Comparison of ENCODE assay signal across 1 cellular context in genomic region chr1:61742620-61743431, GRCh38.
TF ChIP-seq lines count a peak whose summit lies in the region.

No MANE protein-coding gene starts in this region.

TF ChIP-seq in HepG2, 621 proteins besides CTCF, POLR2A, EP300 and RAD21 (continued from another document and continues in another):
- TF ChIP-seq ZNF281 (CRISPR knock-in tag; IDR thresholded peaks at IDR 0.05; ENCODE audit: borderline replicate concordance) = peak; percentile 4; the same call in 1 of the 2 replicates
- peak; percentile 6; the same call in 1 of the 2 replicates for TF ChIP-seq ELF3 (CRISPR knock-in tag; IDR thresholded peaks at IDR 0.05)
- TF ChIP-seq MXI1 (IDR thresholded peaks at IDR 0.05; ENCODE audit: borderline replicate concordance, low read depth, low read length) = no peak; the same call in 2 of the 3 replicates
- TF ChIP-seq ZNF563 (CRISPR knock-in tag; IDR thresholded peaks at IDR 0.05) = peak; percentile 21; the same call in 1 of the 2 replicates
- TF ChIP-seq PRDM4 (CRISPR knock-in tag; IDR thresholded peaks at IDR 0.05; ENCODE audit: borderline replicate concordance) = no peak
- TF ChIP-seq NR2F6 (IDR thresholded peaks at IDR 0.05) = no peak
- TF ChIP-seq NR2F6 (CRISPR knock-in tag; IDR thresholded peaks at IDR 0.05) = no peak
- TF ChIP-seq THYN1 (CRISPR knock-in tag; IDR thresholded peaks at IDR 0.05; ENCODE audit: borderline replicate concordance, low read depth) = no peak
- TF ChIP-seq, protein P1, sequence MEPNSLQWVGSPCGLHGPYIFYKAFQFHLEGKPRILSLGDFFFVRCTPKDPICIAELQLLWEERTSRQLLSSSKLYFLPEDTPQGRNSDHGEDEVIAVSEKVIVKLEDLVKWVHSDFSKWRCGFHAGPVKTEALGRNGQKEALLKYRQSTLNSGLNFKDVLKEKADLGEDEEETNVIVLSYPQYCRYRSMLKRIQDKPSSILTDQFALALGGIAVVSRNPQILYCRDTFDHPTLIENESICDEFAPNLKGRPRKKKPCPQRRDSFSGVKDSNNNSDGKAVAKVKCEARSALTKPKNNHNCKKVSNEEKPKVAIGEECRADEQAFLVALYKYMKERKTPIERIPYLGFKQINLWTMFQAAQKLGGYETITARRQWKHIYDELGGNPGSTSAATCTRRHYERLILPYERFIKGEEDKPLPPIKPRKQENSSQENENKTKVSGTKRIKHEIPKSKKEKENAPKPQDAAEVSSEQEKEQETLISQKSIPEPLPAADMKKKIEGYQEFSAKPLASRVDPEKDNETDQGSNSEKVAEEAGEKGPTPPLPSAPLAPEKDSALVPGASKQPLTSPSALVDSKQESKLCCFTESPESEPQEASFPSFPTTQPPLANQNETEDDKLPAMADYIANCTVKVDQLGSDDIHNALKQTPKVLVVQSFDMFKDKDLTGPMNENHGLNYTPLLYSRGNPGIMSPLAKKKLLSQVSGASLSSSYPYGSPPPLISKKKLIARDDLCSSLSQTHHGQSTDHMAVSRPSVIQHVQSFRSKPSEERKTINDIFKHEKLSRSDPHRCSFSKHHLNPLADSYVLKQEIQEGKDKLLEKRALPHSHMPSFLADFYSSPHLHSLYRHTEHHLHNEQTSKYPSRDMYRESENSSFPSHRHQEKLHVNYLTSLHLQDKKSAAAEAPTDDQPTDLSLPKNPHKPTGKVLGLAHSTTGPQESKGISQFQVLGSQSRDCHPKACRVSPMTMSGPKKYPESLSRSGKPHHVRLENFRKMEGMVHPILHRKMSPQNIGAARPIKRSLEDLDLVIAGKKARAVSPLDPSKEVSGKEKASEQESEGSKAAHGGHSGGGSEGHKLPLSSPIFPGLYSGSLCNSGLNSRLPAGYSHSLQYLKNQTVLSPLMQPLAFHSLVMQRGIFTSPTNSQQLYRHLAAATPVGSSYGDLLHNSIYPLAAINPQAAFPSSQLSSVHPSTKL (CRISPR knock-in tag; IDR thresholded peaks at IDR 0.05) = 0 out of 2 replicates have a peak, but pooled peaks have one; percentile 6
- TF ChIP-seq BRD4 (CRISPR knock-in tag; IDR thresholded peaks at IDR 0.05) = no peak
- TF ChIP-seq CEBPB (IDR thresholded peaks at IDR 0.05; ENCODE audit: borderline replicate concordance, low read depth, low read length) = no peak
- TF ChIP-seq, protein P2, sequence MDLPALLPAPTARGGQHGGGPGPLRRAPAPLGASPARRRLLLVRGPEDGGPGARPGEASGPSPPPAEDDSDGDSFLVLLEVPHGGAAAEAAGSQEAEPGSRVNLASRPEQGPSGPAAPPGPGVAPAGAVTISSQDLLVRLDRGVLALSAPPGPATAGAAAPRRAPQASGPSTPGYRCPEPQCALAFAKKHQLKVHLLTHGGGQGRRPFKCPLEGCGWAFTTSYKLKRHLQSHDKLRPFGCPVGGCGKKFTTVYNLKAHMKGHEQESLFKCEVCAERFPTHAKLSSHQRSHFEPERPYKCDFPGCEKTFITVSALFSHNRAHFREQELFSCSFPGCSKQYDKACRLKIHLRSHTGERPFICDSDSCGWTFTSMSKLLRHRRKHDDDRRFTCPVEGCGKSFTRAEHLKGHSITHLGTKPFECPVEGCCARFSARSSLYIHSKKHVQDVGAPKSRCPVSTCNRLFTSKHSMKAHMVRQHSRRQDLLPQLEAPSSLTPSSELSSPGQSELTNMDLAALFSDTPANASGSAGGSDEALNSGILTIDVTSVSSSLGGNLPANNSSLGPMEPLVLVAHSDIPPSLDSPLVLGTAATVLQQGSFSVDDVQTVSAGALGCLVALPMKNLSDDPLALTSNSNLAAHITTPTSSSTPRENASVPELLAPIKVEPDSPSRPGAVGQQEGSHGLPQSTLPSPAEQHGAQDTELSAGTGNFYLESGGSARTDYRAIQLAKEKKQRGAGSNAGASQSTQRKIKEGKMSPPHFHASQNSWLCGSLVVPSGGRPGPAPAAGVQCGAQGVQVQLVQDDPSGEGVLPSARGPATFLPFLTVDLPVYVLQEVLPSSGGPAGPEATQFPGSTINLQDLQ (CRISPR knock-in tag; IDR thresholded peaks at IDR 0.05) = 0 out of 2 replicates have a peak, but pooled peaks have one; percentile 7
- no peak for TF ChIP-seq ZNF615 (CRISPR knock-in tag; IDR thresholded peaks at IDR 0.05; ENCODE audit: borderline replicate concordance)
- TF ChIP-seq ZNF703 (CRISPR knock-in tag; IDR thresholded peaks at IDR 0.05; ENCODE audit: borderline replicate concordance) = no peak
- no peak for TF ChIP-seq ZNF20 (CRISPR knock-in tag; IDR thresholded peaks at IDR 0.05)
- TF ChIP-seq BORCS8-MEF2B (CRISPR knock-in tag; IDR thresholded peaks at IDR 0.05) = no peak
- TF ChIP-seq ZNF776 (CRISPR knock-in tag; IDR thresholded peaks at IDR 0.05) = 0 out of 2 replicates have a peak, but pooled peaks have one; percentile 30
- TF ChIP-seq MAFG (CRISPR knock-in tag; IDR thresholded peaks at IDR 0.05) = no peak
- TF ChIP-seq, protein P3, sequence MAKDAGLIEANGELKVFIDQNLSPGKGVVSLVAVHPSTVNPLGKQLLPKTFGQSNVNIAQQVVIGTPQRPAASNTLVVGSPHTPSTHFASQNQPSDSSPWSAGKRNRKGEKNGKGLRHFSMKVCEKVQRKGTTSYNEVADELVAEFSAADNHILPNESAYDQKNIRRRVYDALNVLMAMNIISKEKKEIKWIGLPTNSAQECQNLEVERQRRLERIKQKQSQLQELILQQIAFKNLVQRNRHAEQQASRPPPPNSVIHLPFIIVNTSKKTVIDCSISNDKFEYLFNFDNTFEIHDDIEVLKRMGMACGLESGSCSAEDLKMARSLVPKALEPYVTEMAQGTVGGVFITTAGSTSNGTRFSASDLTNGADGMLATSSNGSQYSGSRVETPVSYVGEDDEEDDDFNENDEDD (CRISPR knock-in tag; IDR thresholded peaks at IDR 0.05; ENCODE audit: borderline replicate concordance) = no peak
- TF ChIP-seq MEF2D (CRISPR knock-in tag; IDR thresholded peaks at IDR 0.05) = no peak
- TF ChIP-seq HOXA7 (CRISPR knock-in tag; IDR thresholded peaks at IDR 0.05) = no peak
- TF ChIP-seq MTERF4 (CRISPR knock-in tag; IDR thresholded peaks at IDR 0.05) = peak; percentile 71; the same call in 1 of the 2 replicates
- TF ChIP-seq AKNA (CRISPR knock-in tag; IDR thresholded peaks at IDR 0.05; ENCODE audit: borderline replicate concordance) = no peak
- no peak for TF ChIP-seq HMG20B (CRISPR knock-in tag; conservative IDR thresholded peaks at IDR 0.05)
- TF ChIP-seq, protein P4, sequence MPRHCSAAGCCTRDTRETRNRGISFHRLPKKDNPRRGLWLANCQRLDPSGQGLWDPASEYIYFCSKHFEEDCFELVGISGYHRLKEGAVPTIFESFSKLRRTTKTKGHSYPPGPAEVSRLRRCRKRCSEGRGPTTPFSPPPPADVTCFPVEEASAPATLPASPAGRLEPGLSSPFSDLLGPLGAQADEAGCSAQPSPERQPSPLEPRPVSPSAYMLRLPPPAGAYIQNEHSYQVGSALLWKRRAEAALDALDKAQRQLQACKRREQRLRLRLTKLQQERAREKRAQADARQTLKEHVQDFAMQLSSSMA (CRISPR knock-in tag; IDR thresholded peaks at IDR 0.05) = 0 out of 2 replicates have a peak, but pooled peaks have one; percentile 8
- TF ChIP-seq AGO2 (optimal IDR thresholded peaks at IDR 0.05; ENCODE audit: low read depth, low read length) = peak; percentile 30
- no peak for TF ChIP-seq U2AF1 (optimal IDR thresholded peaks at IDR 0.05; ENCODE audit: low read depth, low read length)
- TF ChIP-seq POGZ (CRISPR knock-in tag; IDR thresholded peaks at IDR 0.05) = no peak
- TF ChIP-seq SMAD9 (CRISPR knock-in tag; IDR thresholded peaks at IDR 0.05) = no peak
- TF ChIP-seq, protein P5, sequence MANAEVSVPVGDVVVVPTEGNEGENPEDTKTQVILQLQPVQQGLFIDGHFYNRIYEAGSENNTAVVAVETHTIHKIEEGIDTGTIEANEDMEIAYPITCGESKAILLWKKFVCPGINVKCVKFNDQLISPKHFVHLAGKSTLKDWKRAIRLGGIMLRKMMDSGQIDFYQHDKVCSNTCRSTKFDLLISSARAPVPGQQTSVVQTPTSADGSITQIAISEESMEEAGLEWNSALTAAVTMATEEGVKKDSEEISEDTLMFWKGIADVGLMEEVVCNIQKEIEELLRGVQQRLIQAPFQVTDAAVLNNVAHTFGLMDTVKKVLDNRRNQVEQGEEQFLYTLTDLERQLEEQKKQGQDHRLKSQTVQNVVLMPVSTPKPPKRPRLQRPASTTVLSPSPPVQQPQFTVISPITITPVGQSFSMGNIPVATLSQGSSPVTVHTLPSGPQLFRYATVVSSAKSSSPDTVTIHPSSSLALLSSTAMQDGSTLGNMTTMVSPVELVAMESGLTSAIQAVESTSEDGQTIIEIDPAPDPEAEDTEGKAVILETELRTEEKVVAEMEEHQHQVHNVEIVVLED (CRISPR knock-in tag; IDR thresholded peaks at IDR 0.05; ENCODE audit: borderline replicate concordance) = peak; percentile 47; the same call in 1 of the 2 replicates
- TF ChIP-seq SNRNP70 (IDR thresholded peaks at IDR 0.05; ENCODE audit: low read depth, low read length) = no peak
- no peak for TF ChIP-seq KLF13 (CRISPR knock-in tag; IDR thresholded peaks at IDR 0.05)
- TF ChIP-seq ZNF569 (CRISPR knock-in tag; IDR thresholded peaks at IDR 0.05; ENCODE audit: borderline replicate concordance) = no peak
- TF ChIP-seq ZNF225 (CRISPR knock-in tag; IDR thresholded peaks at IDR 0.05) = no peak
- TF ChIP-seq MTA3 (CRISPR knock-in tag; IDR thresholded peaks at IDR 0.05) = no peak
- TF ChIP-seq ASH2L (IDR thresholded peaks at IDR 0.05; ENCODE audit: insufficient read length, low read depth, low read length) = peak; percentile 22
- no peak for TF ChIP-seq ZNF430 (CRISPR knock-in tag; IDR thresholded peaks at IDR 0.05)
- TF ChIP-seq ZNF460 (CRISPR knock-in tag; IDR thresholded peaks at IDR 0.05; ENCODE audit: borderline replicate concordance) = no peak
